In genomic region chr3:114152519-114153151, GRCh38 we compare ENCODE assay signal across 8 cellular contexts. TPM values are rescaled to one million over a fixed set of nuclear protein-coding genes. Genes with fewer than 3 reads are reported as not detected.
DNase-seq lines count a peak whose midpoint lies in the region; TF ChIP-seq lines count a peak whose summit lies in the region.

No MANE protein-coding gene starts in this region.

- no peak overlapping the region for H4K5ac ChIP-seq in H9 (ENCODE audit: insufficient read length, low read depth, low read length)

- no peak overlapping the region for H3K27ac ChIP-seq in H9 (ENCODE audit: insufficient read length, low read depth, low read length)
- H3K27ac ChIP-seq in RWPE1: peak overlapping the region; percentile 83
- H3K27ac ChIP-seq in neutrophil: no peak overlapping the region

- no peak overlapping the region for H3T11ph ChIP-seq in H9 (ENCODE audit: low read length)

- POLR2A ChIA-PET in RWPE1 (lab: Yijun Ruan, JAX; ENCODE audit: low non-redundant PET): no interaction called here

- H2BK12ac ChIP-seq in H9 (ENCODE audit: insufficient read length, low read depth, low read length): no peak overlapping the region

- H3K4ac ChIP-seq in H9 (ENCODE audit: low read depth, low read length): no peak overlapping the region

- H3K4me3 ChIP-seq in neutrophil (ENCODE audit: low read depth in 1 of 2, low read length in 1 of 2): peak overlapping the region; percentile 62 to 74

- no peak overlapping the region for H4K91ac ChIP-seq in H9 (ENCODE audit: insufficient read length, low read depth, low read length)

- H3K23me2 ChIP-seq in H9 (ENCODE audit: insufficient read length, low read depth, low read length, poor library complexity, severe bottlenecking): peaks cover 4% of the 10 kb centered on the region

- peaks cover 2 to 4% of the 10 kb centered on the region in 2 experiments; a peak in 3 of 5 replicates for H3K9me3 Mint-ChIP-seq in H9

- DNase-seq in ELR (ENCODE audit: low read depth) (peak; percentile 82), H9 (peak; percentile 93), M059J (ENCODE audit: low read depth) (peak; percentile 92), RWPE1 (ENCODE audit: low spot score) (peak; percentile 64), foreskin melanocyte (peak; percentile 52), stromal cell of bone marrow (ENCODE audit: low read depth) (peak; percentile 62)
- DNase-seq in activated effector memory CD4-positive, alpha-beta T cell treated with anti-CD3 and anti-CD28 coated beads, Interleukin-2, amount 50 U/mL, for 16 hours: peak; percentile 93

- no peak overlapping the region for H3K23ac ChIP-seq in H9 (ENCODE audit: insufficient read length, low read depth, low read length)

- H3K9me3 ChIP-seq in H9 (ENCODE audit: control insufficient read depth, low read depth, low read length) (no peaks in the 10 kb centered on the region), neutrophil (no peaks in the 10 kb centered on the region)

- H3K4me1 Mint-ChIP-seq in H9: peaks cover 51 to 63% of the 10 kb centered on the region in 2 experiments

- WGBS in H9 (ENCODE audit: extremely low coverage, insufficient read length, low lambda C conversion rate): no CpG with 5 or more reads among the region's 35 CpGs

- H2AFZ ChIP-seq in H9 (ENCODE audit: low read length): no peak overlapping the region

- H3K36me3 ChIP-seq in neutrophil: no peaks in the 10 kb centered on the region

- H2AK5ac ChIP-seq in H9 (ENCODE audit: insufficient read length, low read length): no peak overlapping the region

- H3K27me3 Mint-ChIP-seq in H9 (ENCODE audit: low read depth): peaks cover 4% of the 10 kb centered on the region; the same call in 1 of the 2 replicates

- H2BK20ac ChIP-seq in H9 (ENCODE audit: low read depth, low read length, poor library complexity, severe bottlenecking): no peak overlapping the region

- H4K8ac ChIP-seq in H9 (replicated peaks; ENCODE audit: insufficient read length, low read depth, low read length): no peak overlapping the region

- no peak overlapping the region for H3K14ac ChIP-seq in H9 (ENCODE audit: insufficient read depth, low read length)

- TF ChIP-seq CTCF in H9 (conservative IDR thresholded peaks at IDR 0.05) (peak; percentile 96), RWPE1 (conservative IDR thresholded peaks at IDR 0.05; ENCODE audit: low read depth) (peak; percentile 93), neutrophil (IDR thresholded peaks at IDR 0.05) (peak; percentile 85)

- H3K56ac ChIP-seq in H9 (ENCODE audit: insufficient read length, low read depth, low read length): no peak overlapping the region

- H3K27me3 ChIP-seq in H9 (ENCODE audit: insufficient read depth, low read length) (no peaks in the 10 kb centered on the region), neutrophil (no peaks in the 10 kb centered on the region)

- CTCF ChIA-PET in RWPE1 (lab: Yijun Ruan, JAX): interaction anchor here (0.5 kb wide), 1 partner anchor 944 kb away, joined by 3 read pairs; no protein-coding TSS in a partner anchor

- H3K79me1 ChIP-seq in H9 (ENCODE audit: insufficient read depth, low read depth, low read length, poor library complexity, severe bottlenecking): no peaks in the 10 kb centered on the region

- peaks cover 0 to 4% (median 2%) of the 10 kb centered on the region in 3 experiments; a peak in 4 of 7 replicates for H3K36me3 Mint-ChIP-seq in H9 (ENCODE audit: insufficient read depth in 1 of 3, low read depth in 3 of 3)

- H3K27ac Mint-ChIP-seq in H9: peak overlapping the region in 1 of 3 experiments; percentile 60; a peak in 1 of 7 replicates

- H3K79me2 ChIP-seq in H9 (ENCODE audit: insufficient read depth, low read length): no peaks in the 10 kb centered on the region

- H2BK5ac ChIP-seq in H9 (ENCODE audit: insufficient read length, low read length): no peak overlapping the region

- no peak overlapping the region for H2BK15ac ChIP-seq in H9 (ENCODE audit: low read depth, low read length)

- peak overlapping the region; percentile 60 for H3K18ac ChIP-seq in H9 (ENCODE audit: insufficient read length, low read depth, low read length)

- H3K4me1 ChIP-seq in H9 (ENCODE audit: insufficient read depth, low read length) (peaks cover 24% of the 10 kb centered on the region; the same call in 1 of the 2 replicates), neutrophil (ENCODE audit: control insufficient read depth in 1 of 2, insufficient read depth in 1 of 2, low read depth in 1 of 2, low read length in 1 of 2) (peaks cover 3% of the 10 kb centered on the region in 2 experiments)

- peak overlapping the region; percentile 30 for H3K4me2 ChIP-seq in H9 (ENCODE audit: insufficient read depth, insufficient read length, low read length)

- peak overlapping the region; percentile 38 for H3K9ac ChIP-seq in H9 (ENCODE audit: extremely low read depth, insufficient read length, low read length)

- H4K20me1 ChIP-seq in H9 (ENCODE audit: control insufficient read depth, insufficient read depth, insufficient read length): no peaks in the 10 kb centered on the region

- H3K4me3 Mint-ChIP-seq in H9: peak overlapping the region; percentile 47 to 48; a peak in 3 of 5 replicates

- no peak overlapping the region for H2BK120ac ChIP-seq in H9 (ENCODE audit: low read depth, low read length, poor library complexity, severe bottlenecking)

RNA-seq across cellular contexts. Expression of gene DRD3, which starts 26.2 kb away (rescaled TPM):
- total RNA-seq in H9 (2021): 0.22 TPM in 1 of 2 replicates, not detected in the other
- total RNA-seq in M059J (2014; rRNA removed; shearing (Covaris generic)): not detected in 2 replicates
